ENCODE assay signal across 9 cellular contexts in the genomic region with DNA sequence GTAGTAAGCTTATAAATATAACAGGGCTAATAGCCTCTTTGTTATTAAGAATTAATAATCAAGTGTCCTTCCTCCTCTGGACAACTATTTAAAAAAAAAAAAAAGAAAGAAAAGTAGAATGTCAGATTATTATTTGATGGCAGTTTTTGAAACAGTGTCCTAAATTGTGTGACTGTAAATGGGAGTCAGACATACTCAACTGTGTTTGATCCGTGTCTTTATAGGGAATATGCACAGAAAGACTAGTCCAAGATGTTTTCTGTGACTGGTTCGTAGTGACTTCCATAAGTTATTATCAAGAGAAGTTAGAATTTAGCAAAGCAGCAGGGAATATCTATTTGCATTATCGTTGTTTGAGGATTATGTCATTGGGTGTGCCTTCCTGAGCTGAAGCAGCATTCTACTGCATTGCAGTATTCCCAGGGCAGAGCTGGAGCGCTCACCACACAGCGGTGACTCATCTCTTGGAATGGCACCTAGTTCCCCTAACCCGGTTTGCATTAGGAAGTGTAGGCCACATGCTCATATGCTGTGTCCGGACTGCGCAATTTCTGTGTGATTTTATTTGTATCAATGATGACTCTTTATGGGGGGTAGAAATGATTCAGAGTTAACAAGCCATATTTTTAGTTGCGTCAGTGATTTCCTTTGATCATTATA. TPM values are rescaled to one million over a fixed set of nuclear protein-coding genes. Genes with fewer than 3 reads are reported as not detected.
A peak's percentile ranks its signal among the peaks of the same experiment; 100 is the strongest.
DNase-seq lines count a peak whose midpoint lies in the region; ATAC-seq, FAIRE-seq and TF ChIP-seq lines count a peak whose summit lies in the region.
"Had no signal": no experiment of that assay in that cellular context is flagged by ENCODE, and none has a peak within 500 bp of the region (broad histone marks: within the 10 kb centered on the region; RNA-seq: fewer than 3 reads in every experiment).

No MANE protein-coding gene starts in this region.

- no peak overlapping the region for H2BK12ac ChIP-seq in H1 (ENCODE audit: low read depth, low read length)
- H2BK12ac ChIP-seq in mesenchymal stem cell (ENCODE audit: low read length in 2 of 2) = no peak overlapping the region

- no peak overlapping the region for H2AFZ ChIP-seq in PC-3 (ENCODE audit: low read length)
- no peak overlapping the region for H2AFZ ChIP-seq in H1 (ENCODE audit: low read length)
- no peak overlapping the region for H2AFZ ChIP-seq in mesenchymal stem cell (ENCODE audit: low read depth, low read length)

- peak overlapping the region; percentile 99 for H3K27ac ChIP-seq in PC-3 (ENCODE audit: low read length)
- no peak overlapping the region for H3K27ac ChIP-seq in H1 (ENCODE audit: low read depth, low read length)
- H3K27ac ChIP-seq in mesenchymal stem cell (ENCODE audit: low read length, poor library complexity, severe bottlenecking) = peak overlapping the region; percentile 85
- peak overlapping the region; percentile 68 to 88 for H3K27ac ChIP-seq in uterus

- no peak for TF ChIP-seq POLR2A in H54 (IDR thresholded peaks at IDR 0.05; ENCODE audit: low read depth, low read length)
- no peak for TF ChIP-seq POLR2A in H1 (IDR thresholded peaks at IDR 0.05; ENCODE audit: control extremely low read depth in 1 of 2, low read depth in 2 of 2, low read length in 2 of 2)
- TF ChIP-seq POLR2A in uterus (IDR thresholded peaks at IDR 0.05) = peak in 1 of 2 donors; percentile 45

- H3K9me2 ChIP-seq in PC-3 (replicated peaks; ENCODE audit: low read length) = no peaks in the 10 kb centered on the region

- 88% methylated on average over 9 of the region's 9 CpGs; no CpG with 5 or more reads in 1 of the 2 experiments for WGBS in H1 (ENCODE audit: extremely low coverage in 1 of 2, insufficient coverage in 1 of 2, insufficient read length in 1 of 2, insufficient replicate concordance in 2 of 2, low coverage in 1 of 2, low lambda C conversion rate in 2 of 2, missing lambda C conversion rate in 1 of 2), 2 experiments
- 5% methylated on average over 9 of the region's 9 CpGs for WGBS in mesenchymal stem cell

- H3K9me3 ChIP-seq in PC-3 (ENCODE audit: low read length) (no peaks in the 10 kb centered on the region), H1 (ENCODE audit: insufficient read depth in 2 of 2, low read depth in 1 of 2, low read length in 1 of 2) (no peaks in the 10 kb centered on the region), mesenchymal stem cell (ENCODE audit: control insufficient read depth, low read length) (no peaks in the 10 kb centered on the region), uterus (no peaks in the 10 kb centered on the region)

- no peaks in the 10 kb centered on the region for H3K23me2 ChIP-seq in H1 (ENCODE audit: low read depth, low read length)

- BruUV-seq in PC-3 (replicated peaks; lab: Mats Ljungman, UMichigan) = no TSS peak

- intact Hi-C loops in PC-3 (cut with micrococcal nuclease) = loop anchor here (1.0 to 5.0 kb wide), 3 partner anchors 8 to 345 kb away; partner anchors contain the start of genes DYNC1H1 and ZNF839
- intact Hi-C loops in uterus (cut with DNase I; ENCODE audit: low total_unique reads) = no loop called here

- H3K14ac ChIP-seq in H1 (ENCODE audit: insufficient read length) (no peak overlapping the region), mesenchymal stem cell (ENCODE audit: low read length in 2 of 2) (no peak overlapping the region)

- CTCF ChIA-PET in PC-3 (lab: Charles Lee) = no interaction called here
- CTCF ChIA-PET in H1 (lab: Charles Lee; ENCODE audit: partially characterized antibody) = interaction anchor here (0.7 to 4.0 kb wide), 3 partner anchors 11 to 124 kb away, joined by 3 to 23 read pairs (median 5); no protein-coding TSS in a partner anchor

- peaks cover 8% of the 10 kb centered on the region for H3F3A ChIP-seq in PC-3 (ENCODE audit: low read length, unreplicated experiment)

- H3K18ac ChIP-seq in H1 (ENCODE audit: extremely low read depth, low read length) (no peak overlapping the region), mesenchymal stem cell (ENCODE audit: low read depth in 1 of 2, low read length in 2 of 2) (no peak overlapping the region)

- H2BK20ac ChIP-seq in H1 (ENCODE audit: low read length) = no peak overlapping the region

- ATAC-seq in PC-3 = peak; percentile 97

- no peak overlapping the region for H4K8ac ChIP-seq in H1 (ENCODE audit: extremely low read depth, insufficient read depth, low read length)
- no peak overlapping the region for H4K8ac ChIP-seq in mesenchymal stem cell (ENCODE audit: low read length)

- FAIRE-seq in H54 (lab: Jason Lieb, UNC) = peak; percentile 100
- no peak for FAIRE-seq in H1 (lab: Jason Lieb, UNC)

- no peak overlapping the region for H2BK5ac ChIP-seq in H1 (ENCODE audit: low read depth, low read length)
- H2BK5ac ChIP-seq in mesenchymal stem cell (ENCODE audit: low read depth, low read length, poor library complexity, severe bottlenecking) = no peak overlapping the region

- no peak overlapping the region for H2AK5ac ChIP-seq in H1 (ENCODE audit: low read depth, low read length)
- H2AK5ac ChIP-seq in mesenchymal stem cell (ENCODE audit: low read length, severe bottlenecking) = no peak overlapping the region

- no peak for TF ChIP-seq RAD21 in H1 (IDR thresholded peaks at IDR 0.05 in 1 of 2, conservative IDR thresholded peaks at IDR 0.05 in 1 of 2; ENCODE audit: low read depth in 2 of 2, low read length in 2 of 2)

- peaks cover 95% of the 10 kb centered on the region for H3K79me2 ChIP-seq in PC-3 (ENCODE audit: low read length)
- H3K79me2 ChIP-seq in H1 (ENCODE audit: control insufficient read depth in 1 of 2, insufficient read depth in 2 of 2, low read length in 2 of 2) = peaks cover 31 to 80% of the 10 kb centered on the region in 2 experiments

- no peak overlapping the region for H3K56ac ChIP-seq in H1 (replicated peaks; ENCODE audit: insufficient read length, low read depth, low read length)

- peaks cover 13% of the 10 kb centered on the region; the same call in 1 of the 2 replicates for H4K20me1 ChIP-seq in PC-3 (ENCODE audit: low read length)
- H4K20me1 ChIP-seq in H1 (replicated peaks in 1 of 2; ENCODE audit: control insufficient read depth in 1 of 2, insufficient read depth in 2 of 2, low read length in 2 of 2) = peaks cover 2 to 17% of the 10 kb centered on the region in 2 experiments

- H3K36me3 ChIP-seq in PC-3 (ENCODE audit: low read depth, low read length) (peaks cover 46% of the 10 kb centered on the region), H1 (ENCODE audit: control insufficient read depth in 2 of 4, insufficient read depth in 4 of 4, low read length in 3 of 4) (peaks cover 0 to 17% (median 4%) of the 10 kb centered on the region in 4 experiments; a peak in 3 of 8 replicates), mesenchymal stem cell (ENCODE audit: control insufficient read depth in 1 of 2, insufficient read depth in 2 of 2, low read depth in 1 of 2, low read length in 2 of 2) (peaks cover 17 to 42% of the 10 kb centered on the region in 2 experiments), uterus (no peaks in the 10 kb centered on the region), H7 (replicated peaks; ENCODE audit: control insufficient read depth, insufficient read depth, low read length) (peaks cover 4% of the 10 kb centered on the region)

- TF ChIP-seq EP300 in H1 (IDR thresholded peaks at IDR 0.05; ENCODE audit: borderline replicate concordance in 1 of 2, low read depth in 2 of 2, low read length in 2 of 2) = no peak

- no peak overlapping the region for H2BK120ac ChIP-seq in H1 (replicated peaks; ENCODE audit: low read depth, low read length)
- no peak overlapping the region for H2BK120ac ChIP-seq in mesenchymal stem cell (ENCODE audit: low read depth, low read length)

- H3K4me2 ChIP-seq in PC-3 (ENCODE audit: low read length) = peak overlapping the region; percentile 94
- H3K4me2 ChIP-seq in H1 (ENCODE audit: insufficient read depth in 1 of 2, low read depth in 2 of 2, low read length in 2 of 2) = no peak overlapping the region
- H3K4me2 ChIP-seq in mesenchymal stem cell (ENCODE audit: low read length, poor library complexity, severe bottlenecking) = peak overlapping the region; percentile 18

- H3K4me1 ChIP-seq in PC-3 (ENCODE audit: insufficient read depth, low read length) = peaks cover 71% of the 10 kb centered on the region
- H3K4me1 ChIP-seq in H1 (replicated peaks in 1 of 4; ENCODE audit: control insufficient read depth in 3 of 4, insufficient read depth in 4 of 4, low read length in 3 of 4) = no peaks in the 10 kb centered on the region
- H3K4me1 ChIP-seq in mesenchymal stem cell (ENCODE audit: control insufficient read depth, insufficient read depth, low read depth, low read length) = peaks cover 35% of the 10 kb centered on the region
- peaks cover 0 to 12% of the 10 kb centered on the region in 2 donors for H3K4me1 ChIP-seq in uterus

- H4K91ac ChIP-seq in H1 (replicated peaks; ENCODE audit: insufficient read length, low read length) (no peak overlapping the region), mesenchymal stem cell (ENCODE audit: low read length) (no peak overlapping the region)

- H3K27me3 ChIP-seq in PC-3 (ENCODE audit: low read length) (no peaks in the 10 kb centered on the region), H1 (replicated peaks in 1 of 4; ENCODE audit: control insufficient read depth in 3 of 4, extremely low read depth in 1 of 4, insufficient read depth in 3 of 4, low read length in 3 of 4) (no peaks in the 10 kb centered on the region), mesenchymal stem cell (ENCODE audit: control insufficient read depth in 1 of 2, insufficient read depth in 1 of 2, low read length in 2 of 2) (no peaks in the 10 kb centered on the region), uterus (no peaks in the 10 kb centered on the region), H7 (ENCODE audit: control insufficient read depth, insufficient read depth, low read length) (no peaks in the 10 kb centered on the region)

- POLR2A ChIA-PET in PC-3 (lab: Charles Lee; ENCODE audit: unreplicated experiment) (interaction anchor here (0.6 to 0.9 kb wide), 2 partner anchors 24 to 57 kb away, joined by 4 read pairs; no protein-coding TSS in a partner anchor), H1 (lab: Charles Lee; ENCODE audit: partially characterized antibody) (interaction anchor here (1.3 kb wide), 2 partner anchors 8 to 11 kb away, joined by 3 to 5 read pairs; partner anchors contain the start of gene DYNC1H1)

- H3K23ac ChIP-seq in H1 (ENCODE audit: insufficient read length) (no peak overlapping the region), mesenchymal stem cell (ENCODE audit: low read length in 2 of 2) (no peak overlapping the region)

- H3K4me3 ChIP-seq in PC-3 (ENCODE audit: low read length) = peak overlapping the region; percentile 59
- H3K4me3 ChIP-seq in H1 (ENCODE audit: extremely low read depth in 1 of 4, insufficient read depth in 2 of 4, low read depth in 3 of 4, low read length in 4 of 4) = no peak overlapping the region
- H3K4me3 ChIP-seq in mesenchymal stem cell (ENCODE audit: insufficient read depth in 1 of 2, low read depth in 1 of 2, low read length in 2 of 2) = peak overlapping the region in 1 of 2 experiments; percentile 70
- H3K4me3 ChIP-seq in uterus = no peak overlapping the region
- no peak overlapping the region for H3K4me3 ChIP-seq in H7 (ENCODE audit: insufficient read depth, low read depth, low read length)

- H3K4ac ChIP-seq in H1 (replicated peaks; ENCODE audit: insufficient read length, low read depth, low read length) (no peak overlapping the region), mesenchymal stem cell (ENCODE audit: low read depth in 1 of 2, low read length in 2 of 2) (no peak overlapping the region)

- H3K9ac ChIP-seq in PC-3 (ENCODE audit: low read length) (peak overlapping the region; percentile 83), H1 (replicated peaks in 1 of 4; ENCODE audit: extremely low read depth in 1 of 4, low read depth in 3 of 4, low read length in 3 of 4) (no peak overlapping the region; a peak in 1 of 7 replicates), mesenchymal stem cell (ENCODE audit: low read length) (peak overlapping the region; percentile 94)

- peak; percentile 83 for DNase-seq in H54 (ENCODE audit: insufficient read length, low spot score)
- peak; percentile 100 for DNase-seq in PC-3
- DNase-seq in H1 (ENCODE audit: low read depth in 1 of 2, low spot score in 2 of 2) = no peak
- peak; percentile 98 for DNase-seq in mesenchymal stem cell
- DNase-seq in uterus = peak; percentile 79 to 91
- DNase-seq in NCI-H1436 treated with DMSO at 0.1 percent for 48 hours (lab: John Stamatoyannopoulos, UW) = no peak
- DNase-seq in H7 = no peak
- DNase-seq in NCI-H2227 treated with DMSO at 0.1 percent for 48 hours (lab: John Stamatoyannopoulos, UW) = no peak
- DNase-seq: activated B cell treated with CpG ODN at 0.5 μM for 24 hours had no signal

- H2BK15ac ChIP-seq in H1 (ENCODE audit: low read length) (no peak overlapping the region), mesenchymal stem cell (ENCODE audit: low read depth, poor library complexity, severe bottlenecking) (no peak overlapping the region)

- no peak overlapping the region for H4K5ac ChIP-seq in H1 (ENCODE audit: insufficient read length, low read depth, low read length)

- H3K79me1 ChIP-seq in H1 (ENCODE audit: low read depth, low read length) = peaks cover 13% of the 10 kb centered on the region
- no peaks in the 10 kb centered on the region for H3K79me1 ChIP-seq in mesenchymal stem cell (replicated peaks; ENCODE audit: low read length, poor library complexity, severe bottlenecking)

- no peak for TF ChIP-seq CTCF in PC-3 (conservative IDR thresholded peaks at IDR 0.05; ENCODE audit: low read depth, low read length)
- no peak for TF ChIP-seq CTCF in H1 (IDR thresholded peaks at IDR 0.05; ENCODE audit: control extremely low read depth in 1 of 3, insufficient read depth in 1 of 3, low read depth in 1 of 3, low read length in 3 of 3)
- peak in 1 of 4 experiments; percentile 7 for TF ChIP-seq CTCF in uterus (IDR thresholded peaks at IDR 0.05)

RNA-seq across cellular contexts. Expression of gene DYNC1H1, which starts 7.9 kb away (rescaled TPM):
- 606 and 701 TPM in 2 replicates for total RNA-seq in PC-3 (2014; rRNA removed)
- 364 and 387 TPM in 2 replicates for total RNA-seq in H1 (2021; fragmentation: NEBNext Ultra II Directional; extraction: Animal tissue kit (Norgen Biotek cat#: 25700))
- polyA plus RNA-seq in H1 (2011; rRNA removed) = 238 and 257 TPM in 2 replicates
- 174 TPM for polyA plus RNA-seq in H1 (2011; cell fraction: cytosol; rRNA removed)
- polyA plus RNA-seq in H1 (2011; cell fraction: nucleus; rRNA removed) = 905 TPM
- polyA plus RNA-seq in H1 (2012, experiment 1 of 2) = 300 to 369 TPM (median 332 TPM) in 4 replicates
- polyA plus RNA-seq in H1 (2012, experiment 2 of 2) = 34.8 TPM
- 163 TPM for polyA plus RNA-seq in H1 (2013, experiment 1 of 2)
- polyA plus RNA-seq in H1 (2013, experiment 2 of 2) = 123 TPM
- polyA minus RNA-seq in H1 (2011; rRNA and poly(A)+ RNA removed) = 489 and 721 TPM in 2 replicates
- polyA minus RNA-seq in H1 (2011; cell fraction: cytosol; rRNA and poly(A)+ RNA removed) = 350 TPM
- polyA minus RNA-seq in H1 (2011; cell fraction: nucleus; rRNA and poly(A)+ RNA removed) = 569 TPM
- polyA plus RNA-seq in mesenchymal stem cell (2013, experiment 1 of 2) = 97.7 TPM
- 90.8 TPM for polyA plus RNA-seq in mesenchymal stem cell (2013, experiment 2 of 2)
- total RNA-seq in uterus = 100 to 1,000 TPM; 251 to 634 (median 479) TPM
- 210 and 226 TPM in 2 replicates for total RNA-seq in H7 (2014; rRNA removed; shearing (Covaris generic))

Comparison
In these comparisons a context has a peak if more than half of its experiments do, and no peak if none do; other contexts are left out.
1. DNase-seq: peak in H54 (single experiment), PC-3 (single experiment), mesenchymal stem cell (single experiment) and uterus (2 of 2); none in H1 (0 of 2), NCI-H1436 treated with DMSO at 0.1 percent for 48 hours (single experiment), H7 (single experiment) and NCI-H2227 treated with DMSO at 0.1 percent for 48 hours (single experiment).
2. H3K4me2 ChIP-seq: peak in PC-3 (single experiment) and mesenchymal stem cell (single experiment); none in H1 (0 of 2).
3. H3K9ac ChIP-seq: peak in PC-3 (single experiment) and mesenchymal stem cell (single experiment); none in H1 (0 of 4).